ENCODE assay signal across 1 cellular context in the genomic region with DNA sequence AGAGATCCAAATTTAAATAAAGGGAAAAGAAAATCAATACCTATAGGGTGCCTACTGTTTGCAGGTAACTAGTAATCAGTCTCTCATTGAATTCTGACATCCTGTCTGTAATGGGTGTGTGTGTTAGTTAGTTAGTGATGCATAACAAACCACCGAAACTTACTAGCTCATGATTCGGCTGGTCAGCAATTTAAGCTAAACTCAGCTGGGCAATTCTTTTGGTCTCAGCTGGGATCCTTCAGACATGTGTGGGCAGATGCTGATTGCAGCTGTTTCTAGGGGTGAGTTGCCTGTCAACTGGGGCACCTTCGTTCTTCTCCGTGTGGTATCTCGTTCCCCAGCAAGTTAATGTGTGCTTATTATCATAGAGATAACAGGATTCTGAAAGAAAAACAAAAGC.
TF ChIP-seq lines count a peak whose summit lies in the region.

No MANE protein-coding gene starts in this region.

TF ChIP-seq in GM12878, 131 proteins besides CTCF, POLR2A, EP300 and RAD21 (continued from another document and continues in another):
- TF ChIP-seq, protein P1, sequence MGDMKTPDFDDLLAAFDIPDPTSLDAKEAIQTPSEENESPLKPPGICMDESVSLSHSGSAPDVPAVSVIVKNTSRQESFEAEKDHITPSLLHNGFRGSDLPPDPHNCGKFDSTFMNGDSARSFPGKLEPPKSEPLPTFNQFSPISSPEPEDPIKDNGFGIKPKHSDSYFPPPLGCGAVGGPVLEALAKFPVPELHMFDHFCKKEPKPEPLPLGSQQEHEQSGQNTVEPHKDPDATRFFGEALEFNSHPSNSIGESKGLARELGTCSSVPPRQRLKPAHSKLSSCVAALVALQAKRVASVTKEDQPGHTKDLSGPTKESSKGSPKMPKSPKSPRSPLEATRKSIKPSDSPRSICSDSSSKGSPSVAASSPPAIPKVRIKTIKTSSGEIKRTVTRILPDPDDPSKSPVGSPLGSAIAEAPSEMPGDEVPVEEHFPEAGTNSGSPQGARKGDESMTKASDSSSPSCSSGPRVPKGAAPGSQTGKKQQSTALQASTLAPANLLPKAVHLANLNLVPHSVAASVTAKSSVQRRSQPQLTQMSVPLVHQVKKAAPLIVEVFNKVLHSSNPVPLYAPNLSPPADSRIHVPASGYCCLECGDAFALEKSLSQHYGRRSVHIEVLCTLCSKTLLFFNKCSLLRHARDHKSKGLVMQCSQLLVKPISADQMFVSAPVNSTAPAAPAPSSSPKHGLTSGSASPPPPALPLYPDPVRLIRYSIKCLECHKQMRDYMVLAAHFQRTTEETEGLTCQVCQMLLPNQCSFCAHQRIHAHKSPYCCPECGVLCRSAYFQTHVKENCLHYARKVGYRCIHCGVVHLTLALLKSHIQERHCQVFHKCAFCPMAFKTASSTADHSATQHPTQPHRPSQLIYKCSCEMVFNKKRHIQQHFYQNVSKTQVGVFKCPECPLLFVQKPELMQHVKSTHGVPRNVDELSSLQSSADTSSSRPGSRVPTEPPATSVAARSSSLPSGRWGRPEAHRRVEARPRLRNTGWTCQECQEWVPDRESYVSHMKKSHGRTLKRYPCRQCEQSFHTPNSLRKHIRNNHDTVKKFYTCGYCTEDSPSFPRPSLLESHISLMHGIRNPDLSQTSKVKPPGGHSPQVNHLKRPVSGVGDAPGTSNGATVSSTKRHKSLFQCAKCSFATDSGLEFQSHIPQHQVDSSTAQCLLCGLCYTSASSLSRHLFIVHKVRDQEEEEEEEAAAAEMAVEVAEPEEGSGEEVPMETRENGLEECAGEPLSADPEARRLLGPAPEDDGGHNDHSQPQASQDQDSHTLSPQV (IDR thresholded peaks at IDR 0.05), result peak; percentile 76; the same call in 1 of the 2 replicates
- no peak for TF ChIP-seq STAT1 (conservative IDR thresholded peaks at IDR 0.05)
- TF ChIP-seq ZNF24 (IDR thresholded peaks at IDR 0.05), result 0 out of 2 replicates have a peak, but pooled peaks have one; percentile 29
- TF ChIP-seq NBN (IDR thresholded peaks at IDR 0.05), result peak; percentile 87
- peak; percentile 67 to 78; a peak in 3 of 4 replicates for TF ChIP-seq BHLHE40 (IDR thresholded peaks at IDR 0.05; ENCODE audit: borderline replicate concordance in 1 of 2, low read depth in 2 of 2, low read length in 1 of 2)
- peak; percentile 50; the same call in 1 of the 2 replicates for TF ChIP-seq CHD2 (IDR thresholded peaks at IDR 0.05; ENCODE audit: borderline replicate concordance, low read depth, low read length)
- TF ChIP-seq FOXM1 (IDR thresholded peaks at IDR 0.05; ENCODE audit: low read depth, low read length), result peak; percentile 29; the same call in 1 of the 2 replicates
- no peak for TF ChIP-seq SMAD5 (IDR thresholded peaks at IDR 0.05; ENCODE audit: low read depth)
- TF ChIP-seq BCL11A (IDR thresholded peaks at IDR 0.05; ENCODE audit: low read depth, low read length), result peak; percentile 81
- TF ChIP-seq PAX5 (IDR thresholded peaks at IDR 0.05; ENCODE audit: borderline replicate concordance, low read depth, low read length), result peak; percentile 88
- TF ChIP-seq, protein P2, sequence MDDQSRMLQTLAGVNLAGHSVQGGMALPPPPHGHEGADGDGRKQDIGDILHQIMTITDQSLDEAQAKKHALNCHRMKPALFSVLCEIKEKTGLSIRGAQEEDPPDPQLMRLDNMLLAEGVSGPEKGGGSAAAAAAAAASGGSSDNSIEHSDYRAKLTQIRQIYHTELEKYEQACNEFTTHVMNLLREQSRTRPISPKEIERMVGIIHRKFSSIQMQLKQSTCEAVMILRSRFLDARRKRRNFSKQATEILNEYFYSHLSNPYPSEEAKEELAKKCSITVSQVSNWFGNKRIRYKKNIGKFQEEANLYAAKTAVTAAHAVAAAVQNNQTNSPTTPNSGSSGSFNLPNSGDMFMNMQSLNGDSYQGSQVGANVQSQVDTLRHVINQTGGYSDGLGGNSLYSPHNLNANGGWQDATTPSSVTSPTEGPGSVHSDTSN (IDR thresholded peaks at IDR 0.05; ENCODE audit: insufficient replicate concordance, low read depth, low read length), result peak; percentile 80
- TF ChIP-seq ATF7 (IDR thresholded peaks at IDR 0.05; ENCODE audit: low read depth), result peak; percentile 94
- TF ChIP-seq, protein P3, sequence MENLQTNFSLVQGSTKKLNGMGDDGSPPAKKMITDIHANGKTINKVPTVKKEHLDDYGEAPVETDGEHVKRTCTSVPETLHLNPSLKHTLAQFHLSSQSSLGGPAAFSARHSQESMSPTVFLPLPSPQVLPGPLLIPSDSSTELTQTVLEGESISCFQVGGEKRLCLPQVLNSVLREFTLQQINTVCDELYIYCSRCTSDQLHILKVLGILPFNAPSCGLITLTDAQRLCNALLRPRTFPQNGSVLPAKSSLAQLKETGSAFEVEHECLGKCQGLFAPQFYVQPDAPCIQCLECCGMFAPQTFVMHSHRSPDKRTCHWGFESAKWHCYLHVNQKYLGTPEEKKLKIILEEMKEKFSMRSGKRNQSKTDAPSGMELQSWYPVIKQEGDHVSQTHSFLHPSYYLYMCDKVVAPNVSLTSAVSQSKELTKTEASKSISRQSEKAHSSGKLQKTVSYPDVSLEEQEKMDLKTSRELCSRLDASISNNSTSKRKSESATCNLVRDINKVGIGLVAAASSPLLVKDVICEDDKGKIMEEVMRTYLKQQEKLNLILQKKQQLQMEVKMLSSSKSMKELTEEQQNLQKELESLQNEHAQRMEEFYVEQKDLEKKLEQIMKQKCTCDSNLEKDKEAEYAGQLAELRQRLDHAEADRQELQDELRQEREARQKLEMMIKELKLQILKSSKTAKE (IDR thresholded peaks at IDR 0.05; ENCODE audit: low read depth, poor library complexity, severe bottlenecking), result peak; percentile 96
- TF ChIP-seq RAD51 (IDR thresholded peaks at IDR 0.05), result peak; percentile 49; the same call in 1 of the 2 replicates
- peak; percentile 70 for TF ChIP-seq IKZF1 (conservative IDR thresholded peaks at IDR 0.05)
- peak; percentile 91; the same call in 1 of the 2 replicates for TF ChIP-seq BACH1 (IDR thresholded peaks at IDR 0.05; ENCODE audit: borderline replicate concordance)
- TF ChIP-seq IRF4 (IDR thresholded peaks at IDR 0.05; ENCODE audit: low read depth, low read length), result peak; percentile 67; the same call in 1 of the 2 replicates
- no peak for TF ChIP-seq EED (IDR thresholded peaks at IDR 0.05; ENCODE audit: low read depth)
- TF ChIP-seq, protein P4, sequence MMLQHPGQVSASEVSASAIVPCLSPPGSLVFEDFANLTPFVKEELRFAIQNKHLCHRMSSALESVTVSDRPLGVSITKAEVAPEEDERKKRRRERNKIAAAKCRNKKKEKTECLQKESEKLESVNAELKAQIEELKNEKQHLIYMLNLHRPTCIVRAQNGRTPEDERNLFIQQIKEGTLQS (IDR thresholded peaks at IDR 0.05; ENCODE audit: borderline replicate concordance, extremely low read depth, low read depth, low read length), result no peak
- peak; percentile 75 to 81; a peak in 3 of 4 replicates for TF ChIP-seq IKZF2 (IDR thresholded peaks at IDR 0.05)
- peak; percentile 74 for TF ChIP-seq CBFB (IDR thresholded peaks at IDR 0.05; ENCODE audit: low read depth)
- no peak for TF ChIP-seq POLR2AphosphoS5 (IDR thresholded peaks at IDR 0.05; ENCODE audit: low read length)
- TF ChIP-seq, protein P5, sequence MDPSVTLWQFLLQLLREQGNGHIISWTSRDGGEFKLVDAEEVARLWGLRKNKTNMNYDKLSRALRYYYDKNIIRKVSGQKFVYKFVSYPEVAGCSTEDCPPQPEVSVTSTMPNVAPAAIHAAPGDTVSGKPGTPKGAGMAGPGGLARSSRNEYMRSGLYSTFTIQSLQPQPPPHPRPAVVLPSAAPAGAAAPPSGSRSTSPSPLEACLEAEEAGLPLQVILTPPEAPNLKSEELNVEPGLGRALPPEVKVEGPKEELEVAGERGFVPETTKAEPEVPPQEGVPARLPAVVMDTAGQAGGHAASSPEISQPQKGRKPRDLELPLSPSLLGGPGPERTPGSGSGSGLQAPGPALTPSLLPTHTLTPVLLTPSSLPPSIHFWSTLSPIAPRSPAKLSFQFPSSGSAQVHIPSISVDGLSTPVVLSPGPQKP (IDR thresholded peaks at IDR 0.05; ENCODE audit: low read depth, low read length), result no peak
- no peak for TF ChIP-seq RB1 (IDR thresholded peaks at IDR 0.05; ENCODE audit: borderline replicate concordance)
- no peak for TF ChIP-seq CREB1 (IDR thresholded peaks at IDR 0.05; ENCODE audit: low read depth)
- TF ChIP-seq, protein P6, sequence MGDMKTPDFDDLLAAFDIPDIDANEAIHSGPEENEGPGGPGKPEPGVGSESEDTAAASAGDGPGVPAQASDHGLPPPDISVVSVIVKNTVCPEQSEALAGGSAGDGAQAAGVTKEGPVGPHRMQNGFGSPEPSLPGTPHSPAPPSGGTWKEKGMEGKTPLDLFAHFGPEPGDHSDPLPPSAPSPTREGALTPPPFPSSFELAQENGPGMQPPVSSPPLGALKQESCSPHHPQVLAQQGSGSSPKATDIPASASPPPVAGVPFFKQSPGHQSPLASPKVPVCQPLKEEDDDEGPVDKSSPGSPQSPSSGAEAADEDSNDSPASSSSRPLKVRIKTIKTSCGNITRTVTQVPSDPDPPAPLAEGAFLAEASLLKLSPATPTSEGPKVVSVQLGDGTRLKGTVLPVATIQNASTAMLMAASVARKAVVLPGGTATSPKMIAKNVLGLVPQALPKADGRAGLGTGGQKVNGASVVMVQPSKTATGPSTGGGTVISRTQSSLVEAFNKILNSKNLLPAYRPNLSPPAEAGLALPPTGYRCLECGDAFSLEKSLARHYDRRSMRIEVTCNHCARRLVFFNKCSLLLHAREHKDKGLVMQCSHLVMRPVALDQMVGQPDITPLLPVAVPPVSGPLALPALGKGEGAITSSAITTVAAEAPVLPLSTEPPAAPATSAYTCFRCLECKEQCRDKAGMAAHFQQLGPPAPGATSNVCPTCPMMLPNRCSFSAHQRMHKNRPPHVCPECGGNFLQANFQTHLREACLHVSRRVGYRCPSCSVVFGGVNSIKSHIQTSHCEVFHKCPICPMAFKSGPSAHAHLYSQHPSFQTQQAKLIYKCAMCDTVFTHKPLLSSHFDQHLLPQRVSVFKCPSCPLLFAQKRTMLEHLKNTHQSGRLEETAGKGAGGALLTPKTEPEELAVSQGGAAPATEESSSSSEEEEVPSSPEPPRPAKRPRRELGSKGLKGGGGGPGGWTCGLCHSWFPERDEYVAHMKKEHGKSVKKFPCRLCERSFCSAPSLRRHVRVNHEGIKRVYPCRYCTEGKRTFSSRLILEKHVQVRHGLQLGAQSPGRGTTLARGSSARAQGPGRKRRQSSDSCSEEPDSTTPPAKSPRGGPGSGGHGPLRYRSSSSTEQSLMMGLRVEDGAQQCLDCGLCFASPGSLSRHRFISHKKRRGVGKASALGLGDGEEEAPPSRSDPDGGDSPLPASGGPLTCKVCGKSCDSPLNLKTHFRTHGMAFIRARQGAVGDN (IDR thresholded peaks at IDR 0.05), result 0 out of 2 replicates have a peak, but pooled peaks have one; percentile 24
- peak; percentile 39; the same call in 1 of the 3 replicates for TF ChIP-seq POU2F2 (IDR thresholded peaks at IDR 0.05; ENCODE audit: borderline replicate concordance, low read depth, low read length)
- TF ChIP-seq, protein P7, sequence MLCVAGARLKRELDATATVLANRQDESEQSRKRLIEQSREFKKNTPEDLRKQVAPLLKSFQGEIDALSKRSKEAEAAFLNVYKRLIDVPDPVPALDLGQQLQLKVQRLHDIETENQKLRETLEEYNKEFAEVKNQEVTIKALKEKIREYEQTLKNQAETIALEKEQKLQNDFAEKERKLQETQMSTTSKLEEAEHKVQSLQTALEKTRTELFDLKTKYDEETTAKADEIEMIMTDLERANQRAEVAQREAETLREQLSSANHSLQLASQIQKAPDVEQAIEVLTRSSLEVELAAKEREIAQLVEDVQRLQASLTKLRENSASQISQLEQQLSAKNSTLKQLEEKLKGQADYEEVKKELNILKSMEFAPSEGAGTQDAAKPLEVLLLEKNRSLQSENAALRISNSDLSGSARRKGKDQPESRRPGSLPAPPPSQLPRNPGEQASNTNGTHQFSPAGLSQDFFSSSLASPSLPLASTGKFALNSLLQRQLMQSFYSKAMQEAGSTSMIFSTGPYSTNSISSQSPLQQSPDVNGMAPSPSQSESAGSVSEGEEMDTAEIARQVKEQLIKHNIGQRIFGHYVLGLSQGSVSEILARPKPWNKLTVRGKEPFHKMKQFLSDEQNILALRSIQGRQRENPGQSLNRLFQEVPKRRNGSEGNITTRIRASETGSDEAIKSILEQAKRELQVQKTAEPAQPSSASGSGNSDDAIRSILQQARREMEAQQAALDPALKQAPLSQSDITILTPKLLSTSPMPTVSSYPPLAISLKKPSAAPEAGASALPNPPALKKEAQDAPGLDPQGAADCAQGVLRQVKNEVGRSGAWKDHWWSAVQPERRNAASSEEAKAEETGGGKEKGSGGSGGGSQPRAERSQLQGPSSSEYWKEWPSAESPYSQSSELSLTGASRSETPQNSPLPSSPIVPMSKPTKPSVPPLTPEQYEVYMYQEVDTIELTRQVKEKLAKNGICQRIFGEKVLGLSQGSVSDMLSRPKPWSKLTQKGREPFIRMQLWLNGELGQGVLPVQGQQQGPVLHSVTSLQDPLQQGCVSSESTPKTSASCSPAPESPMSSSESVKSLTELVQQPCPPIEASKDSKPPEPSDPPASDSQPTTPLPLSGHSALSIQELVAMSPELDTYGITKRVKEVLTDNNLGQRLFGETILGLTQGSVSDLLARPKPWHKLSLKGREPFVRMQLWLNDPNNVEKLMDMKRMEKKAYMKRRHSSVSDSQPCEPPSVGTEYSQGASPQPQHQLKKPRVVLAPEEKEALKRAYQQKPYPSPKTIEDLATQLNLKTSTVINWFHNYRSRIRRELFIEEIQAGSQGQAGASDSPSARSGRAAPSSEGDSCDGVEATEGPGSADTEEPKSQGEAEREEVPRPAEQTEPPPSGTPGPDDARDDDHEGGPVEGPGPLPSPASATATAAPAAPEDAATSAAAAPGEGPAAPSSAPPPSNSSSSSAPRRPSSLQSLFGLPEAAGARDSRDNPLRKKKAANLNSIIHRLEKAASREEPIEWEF (IDR thresholded peaks at IDR 0.05; ENCODE audit: insufficient replicate concordance, low read depth, low read length), result peak; percentile 86
- peak; percentile 52 for TF ChIP-seq MEF2B (IDR thresholded peaks at IDR 0.05; ENCODE audit: partially characterized antibody, poor library complexity, severe bottlenecking)
- TF ChIP-seq RUNX3 (IDR thresholded peaks at IDR 0.05; ENCODE audit: low read length), result peak; percentile 92
- TF ChIP-seq CREM (IDR thresholded peaks at IDR 0.05; ENCODE audit: low read depth), result peak; percentile 56; the same call in 1 of the 2 replicates
- peak; percentile 78; the same call in 1 of the 2 replicates for TF ChIP-seq NFIC (IDR thresholded peaks at IDR 0.05; ENCODE audit: low read depth, low read length)
- TF ChIP-seq ZNF274 (IDR thresholded peaks at IDR 0.05; ENCODE audit: insufficient read depth, insufficient read length), result no peak
- TF ChIP-seq BMI1 (IDR thresholded peaks at IDR 0.05; ENCODE audit: borderline replicate concordance), result 0 out of 2 replicates have a peak, but pooled peaks have one; percentile 63
- no peak for TF ChIP-seq ZSCAN29 (IDR thresholded peaks at IDR 0.05)
- TF ChIP-seq, protein P8, sequence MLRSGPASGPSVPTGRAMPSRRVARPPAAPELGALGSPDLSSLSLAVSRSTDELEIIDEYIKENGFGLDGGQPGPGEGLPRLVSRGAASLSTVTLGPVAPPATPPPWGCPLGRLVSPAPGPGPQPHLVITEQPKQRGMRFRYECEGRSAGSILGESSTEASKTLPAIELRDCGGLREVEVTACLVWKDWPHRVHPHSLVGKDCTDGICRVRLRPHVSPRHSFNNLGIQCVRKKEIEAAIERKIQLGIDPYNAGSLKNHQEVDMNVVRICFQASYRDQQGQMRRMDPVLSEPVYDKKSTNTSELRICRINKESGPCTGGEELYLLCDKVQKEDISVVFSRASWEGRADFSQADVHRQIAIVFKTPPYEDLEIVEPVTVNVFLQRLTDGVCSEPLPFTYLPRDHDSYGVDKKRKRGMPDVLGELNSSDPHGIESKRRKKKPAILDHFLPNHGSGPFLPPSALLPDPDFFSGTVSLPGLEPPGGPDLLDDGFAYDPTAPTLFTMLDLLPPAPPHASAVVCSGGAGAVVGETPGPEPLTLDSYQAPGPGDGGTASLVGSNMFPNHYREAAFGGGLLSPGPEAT (IDR thresholded peaks at IDR 0.05; ENCODE audit: low read depth), result peak; percentile 62; the same call in 1 of the 2 replicates
- TF ChIP-seq TBL1XR1 (IDR thresholded peaks at IDR 0.05; ENCODE audit: low read depth, low read length), result 0 out of 2 replicates have a peak, but pooled peaks have one; percentile 70
